Comparison of ENCODE assay signal across 8 cellular contexts in the genomic region with DNA sequence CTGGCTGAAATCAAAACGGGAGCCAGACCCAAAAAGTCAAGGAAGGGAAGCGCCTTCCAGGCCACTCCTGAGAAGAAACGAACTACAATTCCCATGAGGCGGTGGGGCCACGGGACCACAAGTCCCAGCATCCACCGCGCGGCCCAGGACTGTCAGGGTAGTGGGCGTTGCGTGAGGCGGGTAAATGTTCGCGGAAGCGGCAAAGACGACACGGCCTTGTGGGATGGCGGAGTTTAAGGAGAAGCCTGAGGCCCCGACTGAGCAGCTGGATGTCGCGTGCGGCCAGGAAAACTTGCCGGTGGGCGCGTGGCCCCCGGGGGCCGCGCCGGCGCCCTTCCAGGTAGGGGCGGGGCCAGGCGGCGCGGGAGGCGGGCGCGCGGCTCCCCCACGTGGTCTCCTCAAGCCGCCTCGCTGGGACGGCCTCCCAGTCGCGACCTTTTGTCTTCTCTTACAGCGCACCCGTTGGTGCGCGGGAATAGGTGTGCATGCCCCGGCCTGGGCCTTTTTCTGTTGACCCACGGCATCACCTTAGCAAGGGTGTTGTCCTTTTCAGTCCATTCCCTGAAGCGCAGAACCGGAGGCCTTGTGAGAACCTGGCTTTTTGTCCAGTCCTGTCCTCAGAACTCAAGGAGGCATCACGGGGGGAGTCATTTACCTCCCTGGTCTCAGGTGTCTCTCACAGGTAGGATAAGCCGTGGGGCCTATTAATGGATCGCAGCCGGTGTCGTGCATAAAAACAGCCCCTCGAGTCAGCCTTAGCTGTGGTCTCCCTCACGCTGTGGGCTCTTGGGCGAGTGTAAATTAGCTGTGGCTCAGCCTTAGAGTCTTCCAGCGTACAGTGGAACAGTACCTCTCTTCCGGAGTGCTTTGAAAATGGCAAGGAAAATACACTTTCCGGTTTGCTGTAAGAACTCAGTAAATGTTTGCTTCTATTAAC. TPM values are rescaled to one million over a fixed set of nuclear protein-coding genes. Genes with fewer than 3 reads are reported as not detected.
DNase-seq lines count a peak whose midpoint lies in the region; ATAC-seq and TF ChIP-seq lines count a peak whose summit lies in the region.

A gene (plus strand): TSS at position 183 of the 937 bp plus-strand sequence. CDS start 2 bp downstream, at position 185.

- H3K27ac Mint-ChIP-seq in activated CD4-positive, alpha-beta T cell treated with anti-CD3 and anti-CD28 coated beads, Interleukin-2, amount 10 ng/mL, durations not matched to agents 24 days and 14 days, result peak within 1 kb of the TSS; percentile 98

- peak within 1 kb of the TSS; percentile 85 for H3K27ac ChIP-seq in colonic mucosa

- H3K36me3 ChIP-seq in colonic mucosa, result no peaks in the 10 kb centered on the region

- H3K9ac ChIP-seq in colonic mucosa (ENCODE audit: low read depth in 2 of 2, low read length in 2 of 2), result peak within 1 kb of the TSS; percentile 88 to 94

- DNase-seq in Ammon's horn (ENCODE audit: low spot score) (peak; percentile 93), NCI-H510A (lab: John Stamatoyannopoulos, UW) (peak; percentile 56), colonic mucosa (peak; percentile 91), left kidney (ENCODE audit: low read depth, low spot score) (peak; percentile 97)
- DNase-seq in activated CD4-positive, alpha-beta T cell treated with anti-CD3 and anti-CD28 coated beads, Interleukin-2, amount 10 ng/mL, durations not matched to agents 24 days and 14 days, result peak; percentile 95
- peak; percentile 86 to 88 for DNase-seq in stimulated activated CD4-positive, alpha-beta T cell treated with anti-CD3 and anti-CD28 coated beads, Interleukin-2, amount 100 ng/mL, for 24 hours

- TF ChIP-seq POLR2A in GM19099 (IDR thresholded peaks at IDR 0.05; ENCODE audit: extremely low read depth, insufficient read length, low read depth), result peak; percentile 80

- peaks cover 21% of the 10 kb centered on the region for H3K4me1 Mint-ChIP-seq in activated CD4-positive, alpha-beta T cell treated with anti-CD3 and anti-CD28 coated beads, Interleukin-2, amount 10 ng/mL, durations not matched to agents 24 days and 14 days

- no peaks in the 10 kb centered on the region for H3K9me3 ChIP-seq in colonic mucosa

- peaks cover 2% of the 10 kb centered on the region for H3K27me3 Mint-ChIP-seq in activated CD4-positive, alpha-beta T cell treated with anti-CD3 and anti-CD28 coated beads, Interleukin-2, amount 10 ng/mL, durations not matched to agents 24 days and 14 days

- H3K9me3 Mint-ChIP-seq in activated CD4-positive, alpha-beta T cell treated with anti-CD3 and anti-CD28 coated beads, Interleukin-2, amount 10 ng/mL, durations not matched to agents 24 days and 14 days, result no peaks in the 10 kb centered on the region

- intact Hi-C loops in activated CD4-positive, alpha-beta T cell treated with anti-CD3 and anti-CD28 coated beads, Interleukin-2, amount 10 ng/mL, durations not matched to agents 24 days and 14 days (cut with micrococcal nuclease), result loop anchor here (1.0 to 5.0 kb wide), 6 partner anchors 190 to 1177 kb away; a partner anchor contains a TSS
- intact Hi-C loops in colonic mucosa (cut with DNase I), result no loop called here

- peaks cover 12% of the 10 kb centered on the region for H3K36me3 Mint-ChIP-seq in activated CD4-positive, alpha-beta T cell treated with anti-CD3 and anti-CD28 coated beads, Interleukin-2, amount 10 ng/mL, durations not matched to agents 24 days and 14 days (ENCODE audit: low read depth)

- no peaks in the 10 kb centered on the region for H3K4me1 ChIP-seq in colonic mucosa

- peak within 1 kb of the TSS; percentile 62 for H3K4me3 ChIP-seq in colonic mucosa

- peak; percentile 94 for ATAC-seq in HG03378 (IDR thresholded peaks at IDR 0.05; ENCODE audit: unreplicated experiment)

- no peaks in the 10 kb centered on the region for H3K27me3 ChIP-seq in colonic mucosa

- no peak for TF ChIP-seq CTCF in colonic mucosa (IDR thresholded peaks at IDR 0.05)

- H3K4me3 Mint-ChIP-seq in activated CD4-positive, alpha-beta T cell treated with anti-CD3 and anti-CD28 coated beads, Interleukin-2, amount 10 ng/mL, durations not matched to agents 24 days and 14 days, result peak within 1 kb of the TSS; percentile 92

RNA-seq across cellular contexts. Expression of the gene that starts here (rescaled TPM):
- total RNA-seq in activated CD4-positive, alpha-beta T cell treated with anti-CD3 and anti-CD28 coated beads, Interleukin-2, amount 10 ng/mL, durations not matched to agents 24 days and 14 days, result 17.8 and 18.1 TPM in 2 replicates
- total RNA-seq in colonic mucosa, result 10 to 100 TPM in 1 of 2 donors, 1 to 10 TPM in 1; 7.9 to 16.1 TPM

Comparison
In these comparisons a context has a peak if more than half of its experiments do, and no peak if none do; other contexts are left out.
1. Peak in every context shown above with its lines: DNase-seq, ATAC-seq, H3K4me3 ChIP-seq and H3K27ac ChIP-seq.